26 cellular contexts compared by ENCODE assay signal in the genomic region with DNA sequence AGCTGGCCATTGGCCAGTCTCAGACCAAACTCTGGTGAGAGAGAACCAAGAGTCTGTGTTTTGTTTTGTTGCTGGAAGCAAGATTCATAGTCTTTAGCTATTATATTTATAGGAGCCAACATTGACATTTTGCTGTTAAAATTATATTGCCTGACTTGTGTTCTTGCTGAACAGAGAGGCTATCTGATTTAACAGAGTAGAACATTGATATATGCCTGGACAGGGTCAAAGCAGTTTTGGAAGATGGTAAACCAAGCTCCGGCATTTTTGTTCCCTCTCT.
"Had no signal": no experiment of that assay in that cellular context is flagged by ENCODE, and none has a peak within 500 bp of the region (broad histone marks: within the 10 kb centered on the region; RNA-seq: fewer than 3 reads in every experiment).

No MANE protein-coding gene starts in this region.

- H3K4me1 ChIP-seq: parathyroid adenoma, psoas muscle, spleen, upper lobe of right lung had no signal

- H2AFZ ChIP-seq: parathyroid adenoma had no signal

- H3K36me3 ChIP-seq: sigmoid colon, suprapubic skin, thoracic aorta, upper lobe of right lung had no signal

- H3K4me1 Mint-ChIP-seq: immature natural killer cell; neural crest cell; stimulated activated effector memory CD8-positive, alpha-beta T cell treated with anti-CD3 and anti-CD28 coated beads, Interleukin-12 subunit alpha, Interleukin-12 subunit beta, amount 100 ng/mL, for 72 hours had no signal

- H3K4me3 ChIP-seq: heart left ventricle, left ventricle myocardium inferior, lung, mucosa of descending colon, psoas muscle, sigmoid colon, spleen, stomach, suprapubic skin, thoracic aorta, tibial artery, upper lobe of right lung had no signal

- DNase-seq: heart left ventricle; hypothalamus; immature natural killer cell; left ventricle myocardium inferior; mesendoderm; midbrain; mucosa of descending colon; naive thymus-derived CD4-positive, alpha-beta T cell; nucleus accumbens; psoas muscle; sigmoid colon; small intestine; spleen; stimulated activated CD4-positive, alpha-beta T cell treated with anti-CD3 and anti-CD28 coated beads, Interleukin-4, amount 100 ng/mL, for 24 hours; stimulated activated naive CD8-positive, alpha-beta T cell treated with anti-CD3 and anti-CD28 coated beads, Interleukin-15, Interleukin-2, amounts not matched to agents 100 U/mL and 50 U/mL, for 24 hours; stomach; tibial artery; trophoblast cell; upper lobe of right lung had no signal

- H3K4me3 Mint-ChIP-seq: immature natural killer cell; naive thymus-derived CD4-positive, alpha-beta T cell; natural killer cell treated with Interleukin-12 subunit alpha and Interleukin-12 subunit beta and Interleukin-15 and Interleukin-18, amount 100 ng/mL, for 72 hours; neural crest cell; stimulated activated effector memory CD8-positive, alpha-beta T cell treated with anti-CD3 and anti-CD28 coated beads, Interleukin-12 subunit alpha, Interleukin-12 subunit beta, amount 100 ng/mL, for 72 hours had no signal

- H3K27me3 ChIP-seq: heart left ventricle, sigmoid colon, spleen, stomach, suprapubic skin, tibial artery, upper lobe of right lung had no signal

- H3K9me3 Mint-ChIP-seq: natural killer cell treated with Interleukin-12 subunit alpha and Interleukin-12 subunit beta and Interleukin-15 and Interleukin-18, amount 100 ng/mL, for 72 hours had no signal

- H3K36me3 Mint-ChIP-seq: stimulated activated effector memory CD8-positive, alpha-beta T cell treated with anti-CD3 and anti-CD28 coated beads, Interleukin-12 subunit alpha, Interleukin-12 subunit beta, amount 100 ng/mL, for 72 hours had no signal

- ATAC-seq: heart left ventricle; mucosa of descending colon; naive thymus-derived CD4-positive, alpha-beta T cell; natural killer cell treated with Interleukin-12 subunit alpha and Interleukin-12 subunit beta and Interleukin-15 and Interleukin-18, amount 100 ng/mL, for 72 hours; psoas muscle; stimulated activated effector memory CD8-positive, alpha-beta T cell treated with anti-CD3 and anti-CD28 coated beads, Interleukin-12 subunit alpha, Interleukin-12 subunit beta, amount 100 ng/mL, for 72 hours; stimulated activated naive CD8-positive, alpha-beta T cell treated with anti-CD3 and anti-CD28 coated beads, Interleukin-15, Interleukin-2, amounts not matched to agents 100 U/mL and 50 U/mL, for 24 hours; upper lobe of right lung had no signal

- H3K9me3 ChIP-seq: mucosa of descending colon, sigmoid colon, stomach, suprapubic skin, thoracic aorta, upper lobe of right lung had no signal

- H3K27ac ChIP-seq: heart left ventricle, left ventricle myocardium inferior, parathyroid adenoma, psoas muscle, sigmoid colon, spleen, stomach, suprapubic skin, thoracic aorta, tibial artery, upper lobe of right lung had no signal

- H3K9ac ChIP-seq: parathyroid adenoma had no signal

- H3K79me2 ChIP-seq: parathyroid adenoma had no signal

- H3K27me3 Mint-ChIP-seq: naive thymus-derived CD4-positive, alpha-beta T cell; natural killer cell treated with Interleukin-12 subunit alpha and Interleukin-12 subunit beta and Interleukin-15 and Interleukin-18, amount 100 ng/mL, for 72 hours had no signal

- H3K27ac Mint-ChIP-seq: immature natural killer cell; naive thymus-derived CD4-positive, alpha-beta T cell; natural killer cell treated with Interleukin-12 subunit alpha and Interleukin-12 subunit beta and Interleukin-15 and Interleukin-18, amount 100 ng/mL, for 72 hours; stimulated activated effector memory CD8-positive, alpha-beta T cell treated with anti-CD3 and anti-CD28 coated beads, Interleukin-12 subunit alpha, Interleukin-12 subunit beta, amount 100 ng/mL, for 72 hours had no signal
